In genomic region chr1:203338335-203339036, GRCh38 we compare ENCODE assay signal across 8 cellular contexts. TPM values are rescaled to one million over a fixed set of nuclear protein-coding genes. Genes with fewer than 3 reads are reported as not detected.
DNase-seq lines count a peak whose midpoint lies in the region; ATAC-seq and TF ChIP-seq lines count a peak whose summit lies in the region.

No MANE protein-coding gene starts in this region.

- peaks cover 6% of the 10 kb centered on the region for H3K4me1 Mint-ChIP-seq in Caco-2 (ENCODE audit: low read depth, unreplicated experiment)
- peaks cover 35% of the 10 kb centered on the region for H3K4me1 Mint-ChIP-seq in activated T-cell treated with anti-CD3 and anti-CD28 coated beads, Interleukin-2, amount 50 U/mL, for 24 hours (ENCODE audit: low read depth)
- peaks cover 43% of the 10 kb centered on the region for H3K4me1 Mint-ChIP-seq in nephron progenitor cell

- intact Hi-C loops in Caco-2 (cut with micrococcal nuclease; ENCODE audit: unreplicated experiment) = loop anchor here (1.0 kb wide), 1 partner anchor 65 kb away; no protein-coding TSS in a partner anchor
- intact Hi-C loops in vagina (cut with DNase I) = loop anchor here (10.0 kb wide), 1 partner anchor 294 kb away; no protein-coding TSS in a partner anchor

- no peaks in the 10 kb centered on the region for H3K27me3 Mint-ChIP-seq in Caco-2 (ENCODE audit: insufficient read depth, unreplicated experiment)
- peaks cover 20% of the 10 kb centered on the region for H3K27me3 Mint-ChIP-seq in activated T-cell treated with anti-CD3 and anti-CD28 coated beads, Interleukin-2, amount 50 U/mL, for 24 hours
- peaks cover 32% of the 10 kb centered on the region for H3K27me3 Mint-ChIP-seq in nephron progenitor cell (ENCODE audit: low read depth, poor library complexity)

- H3K9me3 ChIP-seq in Caco-2 (no peaks in the 10 kb centered on the region), vagina (no peaks in the 10 kb centered on the region)

- H3K4me1 ChIP-seq in Caco-2 (peaks cover 5% of the 10 kb centered on the region; the same call in 1 of the 2 replicates), vagina (peaks cover 25% of the 10 kb centered on the region)

- POLR2A ChIA-PET in Caco-2 (lab: Charles Lee) = no interaction called here

- H3K4me3 Mint-ChIP-seq in Caco-2 (ENCODE audit: unreplicated experiment) = no peak overlapping the region
- no peak overlapping the region for H3K4me3 Mint-ChIP-seq in activated T-cell treated with anti-CD3 and anti-CD28 coated beads, Interleukin-2, amount 50 U/mL, for 24 hours
- H3K4me3 Mint-ChIP-seq in nephron progenitor cell = no peak overlapping the region

- no peak overlapping the region for H3K27ac Mint-ChIP-seq in Caco-2 (ENCODE audit: unreplicated experiment)
- H3K27ac Mint-ChIP-seq in activated T-cell treated with anti-CD3 and anti-CD28 coated beads, Interleukin-2, amount 50 U/mL, for 24 hours = no peak overlapping the region
- H3K27ac Mint-ChIP-seq in nephron progenitor cell = no peak overlapping the region

- no peaks in the 10 kb centered on the region for H3K27me3 ChIP-seq in Caco-2 (replicated peaks; ENCODE audit: control insufficient read depth, insufficient read depth, low read length)
- no peaks in the 10 kb centered on the region for H3K27me3 ChIP-seq in vagina

- H3K4me3 ChIP-seq in Caco-2 (ENCODE audit: low read depth, low read length) = no peak overlapping the region
- H3K4me3 ChIP-seq in vagina = no peak overlapping the region

- H3K36me3 Mint-ChIP-seq in Caco-2 (ENCODE audit: insufficient read depth, unreplicated experiment) (no peaks in the 10 kb centered on the region), nephron progenitor cell (ENCODE audit: low read depth) (no peaks in the 10 kb centered on the region)
- H3K36me3 Mint-ChIP-seq in activated T-cell treated with anti-CD3 and anti-CD28 coated beads, Interleukin-2, amount 50 U/mL, for 24 hours (ENCODE audit: low read depth) = no peaks in the 10 kb centered on the region

- peak; percentile 83 to 96 for TF ChIP-seq CTCF in Caco-2 (IDR thresholded peaks at IDR 0.05; ENCODE audit: insufficient read depth in 1 of 2, low read depth in 1 of 2, low read length in 1 of 2, severe bottlenecking in 1 of 2, unreplicated experiment in 1 of 2)
- TF ChIP-seq CTCF in nephron progenitor cell (IDR thresholded peaks at IDR 0.05) = peak; percentile 90
- peak; percentile 71 to 88 (median 76) for TF ChIP-seq CTCF in vagina (IDR thresholded peaks at IDR 0.05)

- DNase-seq in Caco-2 (peak; percentile 62 to 64), HS-27A (ENCODE audit: low read depth) (peak; percentile 31), OCI-M1 (lab: John Stamatoyannopoulos, UW) (peak; percentile 78), fibroblast of gingiva (ENCODE audit: low read depth) (peak; percentile 40), nephron progenitor cell (peak; percentile 64), vagina (ENCODE audit: extremely low spot score in 2 of 2) (no peak)
- DNase-seq in activated T-cell treated with anti-CD3 and anti-CD28 coated beads, Interleukin-2, amount 50 U/mL, for 24 hours = peak; percentile 60

- ATAC-seq in GM21619 (IDR thresholded peaks at IDR 0.05; ENCODE audit: unreplicated experiment) = no peak

- no peaks in the 10 kb centered on the region for H3K9me3 Mint-ChIP-seq in Caco-2 (ENCODE audit: unreplicated experiment)
- no peaks in the 10 kb centered on the region for H3K9me3 Mint-ChIP-seq in activated T-cell treated with anti-CD3 and anti-CD28 coated beads, Interleukin-2, amount 50 U/mL, for 24 hours
- H3K9me3 Mint-ChIP-seq in nephron progenitor cell = no peaks in the 10 kb centered on the region

- no TSS peak for BruUV-seq in Caco-2 (replicated peaks; lab: Mats Ljungman, UMichigan)

- CTCF ChIA-PET in Caco-2 (lab: Charles Lee) = interaction anchor here (0.7 to 1.7 kb wide), 8 partner anchors 11 to 220 kb away, joined by 3 to 9 read pairs (median 5); no protein-coding TSS in a partner anchor

- peak overlapping the region; percentile 54 for H3K27ac ChIP-seq in vagina

- no peaks in the 10 kb centered on the region for H3K36me3 ChIP-seq in Caco-2 (ENCODE audit: control insufficient read depth, insufficient read depth, low read length)
- H3K36me3 ChIP-seq in vagina = no peaks in the 10 kb centered on the region

- no peak for TF ChIP-seq POLR2A in vagina (IDR thresholded peaks at IDR 0.05)

RNA-seq across cellular contexts. Expression of gene FMOD, which starts 12.4 kb away (rescaled TPM):
- total RNA-seq in Caco-2 (2022) (32.6 and 36.3 TPM in 2 replicates), vagina (80.3 TPM)

RNA-seq across cellular contexts. Expression of gene BTG2, which starts 33.2 kb away (rescaled TPM):
- total RNA-seq in Caco-2 (2022) = 21.2 and 21.6 TPM in 2 replicates
- 191 TPM for total RNA-seq in vagina

Comparison
In these comparisons a context has a peak if more than half of its experiments do, and no peak if none do; other contexts are left out.
1. DNase-seq: peak in Caco-2 (2 of 2), HS-27A (single experiment), OCI-M1 (single experiment), activated T-cell treated with anti-CD3 and anti-CD28 coated beads, Interleukin-2, amount 50 U/mL, for 24 hours (single experiment), fibroblast of gingiva (single experiment) and nephron progenitor cell (single experiment); none in vagina (0 of 2).
2. Peak in every context shown above with its lines, with median percentiles within 50 percentile points of each other: CTCF ChIP-seq.